ENCODE assay signal across 8 cellular contexts in the genomic region with DNA sequence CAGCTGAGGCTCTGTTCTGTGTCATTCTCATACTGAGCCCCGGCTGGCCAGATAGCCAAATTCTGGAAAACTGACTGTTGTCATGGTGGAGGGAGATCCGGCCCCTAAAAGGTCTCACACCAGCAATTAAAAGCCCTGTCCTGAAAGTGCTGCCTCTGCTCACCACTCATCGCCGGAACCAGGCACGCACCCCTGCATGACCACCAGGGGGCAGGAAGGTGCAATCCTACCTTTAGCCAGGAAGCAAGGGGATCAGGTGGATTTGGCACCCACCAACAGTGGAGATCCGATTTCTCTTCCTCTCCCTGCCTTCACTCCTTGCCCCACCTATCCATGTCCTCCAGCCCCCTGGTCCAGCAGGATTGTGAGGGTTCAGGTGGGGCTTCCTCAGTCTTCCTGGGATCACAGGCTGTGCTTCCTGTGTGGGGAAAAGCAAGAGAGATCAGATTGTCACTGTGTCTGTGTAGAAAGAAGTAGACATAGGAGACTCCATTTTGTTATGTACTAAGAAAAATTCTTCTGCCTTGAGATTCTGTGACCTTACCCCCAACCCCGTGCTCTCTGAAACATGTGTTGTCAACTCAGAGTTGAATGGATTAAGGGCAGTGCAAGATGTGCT. TPM values are rescaled to one million over a fixed set of nuclear protein-coding genes. Genes with fewer than 3 reads are reported as not detected.
DNase-seq lines count a peak whose midpoint lies in the region; ATAC-seq and TF ChIP-seq lines count a peak whose summit lies in the region.

No MANE protein-coding gene starts in this region.

- intact Hi-C loops in colonic mucosa (cut with DNase I) = loop anchor here (2.0 kb wide), 1 partner anchor 95 kb away; no protein-coding TSS in a partner anchor

- 5% methylated on average over 6 of the region's 7 CpGs for WGBS in mesenchymal stem cell

- no peak overlapping the region for H3K4me3 ChIP-seq in colonic mucosa
- no peak overlapping the region for H3K4me3 ChIP-seq in mesenchymal stem cell (ENCODE audit: insufficient read depth in 1 of 2, low read depth in 1 of 2, low read length in 2 of 2)

- H3K27ac ChIP-seq in colonic mucosa (no peak overlapping the region), mesenchymal stem cell (ENCODE audit: low read length, poor library complexity, severe bottlenecking) (no peak overlapping the region)

- TF ChIP-seq CTCF in GM13977 (IDR thresholded peaks at IDR 0.05; ENCODE audit: extremely low read depth, insufficient read depth, missing control alignments) = peak; percentile 92
- peak; percentile 93 for TF ChIP-seq CTCF in colonic mucosa (IDR thresholded peaks at IDR 0.05)

- H3K36me3 ChIP-seq in colonic mucosa (no peaks in the 10 kb centered on the region), mesenchymal stem cell (ENCODE audit: control insufficient read depth in 1 of 2, insufficient read depth in 2 of 2, low read depth in 1 of 2, low read length in 2 of 2) (no peaks in the 10 kb centered on the region)

- H2BK15ac ChIP-seq in mesenchymal stem cell (ENCODE audit: low read depth, poor library complexity, severe bottlenecking) = no peak overlapping the region

- no peak overlapping the region for H2AFZ ChIP-seq in mesenchymal stem cell (ENCODE audit: low read depth, low read length)

- no peak overlapping the region for H3K23ac ChIP-seq in mesenchymal stem cell (ENCODE audit: low read length in 2 of 2)

- H3K4me1 Mint-ChIP-seq in activated CD4-positive, alpha-beta T cell treated with anti-CD3 and anti-CD28 coated beads, Interleukin-2, amount 10 ng/mL, durations not matched to agents 7 days and 5 days = peaks cover 6% of the 10 kb centered on the region

- H3K4me1 ChIP-seq in colonic mucosa (peaks cover 4% of the 10 kb centered on the region), mesenchymal stem cell (ENCODE audit: control insufficient read depth, insufficient read depth, low read depth, low read length) (peaks cover 14% of the 10 kb centered on the region)

- H4K91ac ChIP-seq in mesenchymal stem cell (ENCODE audit: low read length) = no peak overlapping the region

- H3K4ac ChIP-seq in mesenchymal stem cell (ENCODE audit: low read depth in 1 of 2, low read length in 2 of 2) = no peak overlapping the region

- H3K9ac ChIP-seq in colonic mucosa (ENCODE audit: low read depth in 2 of 2, low read length in 2 of 2) (no peak overlapping the region), mesenchymal stem cell (ENCODE audit: low read length) (no peak overlapping the region)

- peak; percentile 64 for DNase-seq in AG08395 (ENCODE audit: low spot score)
- DNase-seq in GM13977 (ENCODE audit: low spot score) = peak; percentile 79
- peak; percentile 47 for DNase-seq in NCI-H2196 treated with DMSO at 0.1 percent for 48 hours (lab: John Stamatoyannopoulos, UW; ENCODE audit: unreplicated experiment)
- peak; percentile 82 for DNase-seq in activated CD4-positive, alpha-beta T cell treated with anti-CD3 and anti-CD28 coated beads, Interleukin-2, amount 10 ng/mL, durations not matched to agents 7 days and 5 days
- peak; percentile 75 for DNase-seq in colonic mucosa
- peak; percentile 37 for DNase-seq in mesenchymal stem cell
- DNase-seq in stimulated activated CD8-positive, alpha-beta memory T cell treated with anti-CD3 and anti-CD28 coated beads, Interleukin-4, amount 100 ng/mL, for 48 hours = peak; percentile 88

- POLR2A ChIA-PET in activated CD4-positive, alpha-beta T cell treated with anti-CD3 and anti-CD28 coated beads, Interleukin-2, amount 10 ng/mL, durations not matched to agents 7 days and 5 days (lab: Charles Lee) = no interaction called here

- H3K27ac Mint-ChIP-seq in activated CD4-positive, alpha-beta T cell treated with anti-CD3 and anti-CD28 coated beads, Interleukin-2, amount 10 ng/mL, durations not matched to agents 7 days and 5 days = no peak overlapping the region

- H3K4me2 ChIP-seq in mesenchymal stem cell (ENCODE audit: low read length, poor library complexity, severe bottlenecking) = no peak overlapping the region

- no peak overlapping the region for H4K8ac ChIP-seq in mesenchymal stem cell (ENCODE audit: low read length)

- no peak overlapping the region for H2AK5ac ChIP-seq in mesenchymal stem cell (ENCODE audit: low read length, severe bottlenecking)

- no peaks in the 10 kb centered on the region for H3K79me1 ChIP-seq in mesenchymal stem cell (replicated peaks; ENCODE audit: low read length, poor library complexity, severe bottlenecking)

- ATAC-seq in GM21717 (IDR thresholded peaks at IDR 0.05; ENCODE audit: unreplicated experiment) = no peak

- H3K27me3 ChIP-seq in colonic mucosa (no peaks in the 10 kb centered on the region), mesenchymal stem cell (ENCODE audit: control insufficient read depth in 1 of 2, insufficient read depth in 1 of 2, low read length in 2 of 2) (peaks cover 62 to 78% of the 10 kb centered on the region in 2 experiments)

- no peaks in the 10 kb centered on the region for H3K9me3 Mint-ChIP-seq in activated CD4-positive, alpha-beta T cell treated with anti-CD3 and anti-CD28 coated beads, Interleukin-2, amount 10 ng/mL, durations not matched to agents 7 days and 5 days

- H2BK12ac ChIP-seq in mesenchymal stem cell (ENCODE audit: low read length in 2 of 2) = no peak overlapping the region

- CTCF ChIA-PET in activated CD4-positive, alpha-beta T cell treated with anti-CD3 and anti-CD28 coated beads, Interleukin-2, amount 10 ng/mL, durations not matched to agents 7 days and 5 days (lab: Charles Lee) = interaction anchor here (1.2 kb wide), 1 partner anchor 92 kb away, joined by 3 read pairs; a partner anchor contains a TSS

- no peak overlapping the region for H2BK5ac ChIP-seq in mesenchymal stem cell (ENCODE audit: low read depth, low read length, poor library complexity, severe bottlenecking)

- no peak overlapping the region for H3K14ac ChIP-seq in mesenchymal stem cell (ENCODE audit: low read length in 2 of 2)

- in situ Hi-C loops in GM13977 (cut with MboI; ENCODE audit: low pct_unique_long_range_greater_than_20kb, low sequenced_read_pairs, unreplicated experiment) = no loop called here

- H3K18ac ChIP-seq in mesenchymal stem cell (ENCODE audit: low read depth in 1 of 2, low read length in 2 of 2) = no peak overlapping the region

- H3K9me3 ChIP-seq in colonic mucosa = no peaks in the 10 kb centered on the region
- no peaks in the 10 kb centered on the region for H3K9me3 ChIP-seq in mesenchymal stem cell (ENCODE audit: control insufficient read depth, low read length)

- H3K4me3 Mint-ChIP-seq in activated CD4-positive, alpha-beta T cell treated with anti-CD3 and anti-CD28 coated beads, Interleukin-2, amount 10 ng/mL, durations not matched to agents 7 days and 5 days = no peak overlapping the region

- peaks cover 6% of the 10 kb centered on the region for H3K27me3 Mint-ChIP-seq in activated CD4-positive, alpha-beta T cell treated with anti-CD3 and anti-CD28 coated beads, Interleukin-2, amount 10 ng/mL, durations not matched to agents 7 days and 5 days

- no peaks in the 10 kb centered on the region for H3K36me3 Mint-ChIP-seq in activated CD4-positive, alpha-beta T cell treated with anti-CD3 and anti-CD28 coated beads, Interleukin-2, amount 10 ng/mL, durations not matched to agents 7 days and 5 days (ENCODE audit: low read depth)

- H2BK120ac ChIP-seq in mesenchymal stem cell (ENCODE audit: low read depth, low read length) = no peak overlapping the region

RNA-seq across cellular contexts. Expression of a gene that starts 16.1 kb away (rescaled TPM):
- under 1 TPM; 0.60 to 0.62 TPM for total RNA-seq in activated CD4-positive, alpha-beta T cell treated with anti-CD3 and anti-CD28 coated beads, Interleukin-2, amount 10 ng/mL, durations not matched to agents 7 days and 5 days
- total RNA-seq in colonic mucosa = 1 to 10 TPM; 2.4 to 3.3 TPM
- 0.07 TPM for polyA plus RNA-seq in mesenchymal stem cell (2013, experiment 1 of 2)
- polyA plus RNA-seq in mesenchymal stem cell (2013, experiment 2 of 2) = 0.10 TPM

RNA-seq across cellular contexts. Expression of a gene that starts 48.0 kb away (rescaled TPM):
- 10 to 100 TPM; 29.0 to 33.9 TPM for total RNA-seq in activated CD4-positive, alpha-beta T cell treated with anti-CD3 and anti-CD28 coated beads, Interleukin-2, amount 10 ng/mL, durations not matched to agents 7 days and 5 days
- total RNA-seq in colonic mucosa = 1 to 10 TPM; 2.4 to 2.9 TPM
- polyA plus RNA-seq in mesenchymal stem cell (2013, experiment 1 of 2) = 5.1 TPM
- 5.3 TPM for polyA plus RNA-seq in mesenchymal stem cell (2013, experiment 2 of 2)

RNA-seq across cellular contexts. Expression of a gene that starts 49.7 kb away (rescaled TPM):
- total RNA-seq in activated CD4-positive, alpha-beta T cell treated with anti-CD3 and anti-CD28 coated beads, Interleukin-2, amount 10 ng/mL, durations not matched to agents 7 days and 5 days = 10 to 100 TPM; 42.3 to 49.0 TPM
- total RNA-seq in colonic mucosa = 10 to 100 TPM; 23.0 to 28.5 TPM
- 13.9 TPM for polyA plus RNA-seq in mesenchymal stem cell (2013, experiment 1 of 2)
- 15.8 TPM for polyA plus RNA-seq in mesenchymal stem cell (2013, experiment 2 of 2)

Comparison
In these comparisons a context has a peak if more than half of its experiments do, and no peak if none do; other contexts are left out.
1. DNase-seq: peak in every context shown above with its lines; median percentile 88 in stimulated activated CD8-positive, alpha-beta memory T cell treated with anti-CD3 and anti-CD28 coated beads, Interleukin-4, amount 100 ng/mL, for 48 hours; 82 in activated CD4-positive, alpha-beta T cell treated with anti-CD3 and anti-CD28 coated beads, Interleukin-2, amount 10 ng/mL, durations not matched to agents 7 days and 5 days; 79 in GM13977; 75 in colonic mucosa; 64 in AG08395; 47 in NCI-H2196 treated with DMSO at 0.1 percent for 48 hours; 37 in mesenchymal stem cell.
2. RNA of a gene that starts 48.0 kb away (total RNA-seq): 29.0 to 33.9 TPM in activated CD4-positive, alpha-beta T cell treated with anti-CD3 and anti-CD28 coated beads, Interleukin-2, amount 10 ng/mL, durations not matched to agents 7 days and 5 days; 2.4 to 2.9 TPM in colonic mucosa; every median in the first group is over 4 times any median in the second.